Comparison of ENCODE assay signal across 14 cellular contexts in genomic region chr4:87119965-87120364, GRCh38.
A peak's percentile ranks its signal among the peaks of the same experiment; 100 is the strongest.
DNase-seq lines count a peak whose midpoint lies in the region; ATAC-seq and TF ChIP-seq lines count a peak whose summit lies in the region.
"Had no signal": no experiment of that assay in that cellular context is flagged by ENCODE, and none has a peak within 500 bp of the region (broad histone marks: within the 10 kb centered on the region; RNA-seq: fewer than 3 reads in every experiment).

No MANE protein-coding gene starts in this region.

- H3K27ac ChIP-seq in AG04450 (ENCODE audit: low read depth, low read length) (peak overlapping the region; percentile 85), breast epithelium (peak overlapping the region; percentile 76 to 82), muscle layer of duodenum (ENCODE audit: low read length) (peak overlapping the region; percentile 81)
- H3K27ac ChIP-seq: foreskin keratinocyte, lower lobe of right lung had no signal

- intact Hi-C loops in breast epithelium (cut with DNase I; ENCODE audit: low total_unique reads) (loop anchor here (5.0 kb wide), 1 partner anchor 1388 kb away; no protein-coding TSS in a partner anchor), head of caudate nucleus (cut with DNase I) (no loop called here)

- CTCF ChIA-PET in AG04450 (lab: Charles Lee), result interaction anchor here (1.7 to 2.2 kb wide), 3 partner anchors 31 to 198 kb away, joined by 6 to 12 read pairs (median 6); partner anchors contain the start of gene AFF1

- no peaks in the 10 kb centered on the region; the same call in 1 of the 2 replicates for H3K9me3 ChIP-seq in AG04450 (ENCODE audit: control insufficient read depth, insufficient read depth, low read length)
- no peaks in the 10 kb centered on the region for H3K9me3 ChIP-seq in breast epithelium
- H3K9me3 ChIP-seq in muscle layer of duodenum (ENCODE audit: control insufficient read depth in 1 of 2, low read length in 2 of 2), result no peaks in the 10 kb centered on the region
- H3K9me3 ChIP-seq: lower lobe of right lung had no signal

- H3K4me1 ChIP-seq in breast epithelium, result peaks cover 0 to 7% of the 10 kb centered on the region in 2 donors
- peaks cover 0 to 52% of the 10 kb centered on the region in 2 donors for H3K4me1 ChIP-seq in muscle layer of duodenum (ENCODE audit: control insufficient read depth in 1 of 2, insufficient read depth in 2 of 2, low read length in 2 of 2)

- no peak for ATAC-seq in HG02840 (IDR thresholded peaks at IDR 0.05; ENCODE audit: low FRiP score, unreplicated experiment)
- ATAC-seq in HG02973 (IDR thresholded peaks at IDR 0.05; ENCODE audit: unreplicated experiment), result no peak
- ATAC-seq: Panc1 had no signal

- TF ChIP-seq POLR2A in breast epithelium (IDR thresholded peaks at IDR 0.05), result no peak

- POLR2A ChIA-PET in AG04450 (lab: Yijun Ruan, JAX), result interaction anchor here (1.0 to 1.7 kb wide), 2 partner anchors 185 to 192 kb away, joined by 3 to 6 read pairs; partner anchors contain the start of gene AFF1

- H3K27me3 ChIP-seq in AG04450 (ENCODE audit: control insufficient read depth, insufficient read depth, low read length), result no peaks in the 10 kb centered on the region
- no peaks in the 10 kb centered on the region for H3K27me3 ChIP-seq in breast epithelium
- no peaks in the 10 kb centered on the region for H3K27me3 ChIP-seq in muscle layer of duodenum (ENCODE audit: low read depth, low read length)
- H3K27me3 ChIP-seq: foreskin keratinocyte had no signal

- TF ChIP-seq CTCF in AG04450 (IDR thresholded peaks at IDR 0.05; ENCODE audit: low read depth, low read length) (no peak), GM20000 (IDR thresholded peaks at IDR 0.05; ENCODE audit: extremely low read depth, missing control alignments) (no peak), breast epithelium (IDR thresholded peaks at IDR 0.05) (no peak)

- DNase-seq in AG04450 (ENCODE audit: low read depth, low spot score), result no peak
- DNase-seq in GM20000 (ENCODE audit: low spot score), result peak; percentile 8
- no peak for DNase-seq in breast epithelium (ENCODE audit: low spot score in 2 of 2)
- DNase-seq in COLO829 (ENCODE audit: low spot score), result no peak
- DNase-seq in head of caudate nucleus, result no peak
- DNase-seq: activated T-cell treated with anti-CD3 and anti-CD28 coated beads for 4 hours, cerebellar nuclear complex, GF-D8, lower lobe of right lung had no signal

- peaks cover 10% of the 10 kb centered on the region for H3K36me3 ChIP-seq in breast epithelium
- H3K36me3 ChIP-seq in muscle layer of duodenum (ENCODE audit: control insufficient read depth in 1 of 2, insufficient read depth in 2 of 2, low read length in 2 of 2), result peaks cover 25 to 31% of the 10 kb centered on the region in 2 donors

- H3K4me3 ChIP-seq in AG04450 (ENCODE audit: low read depth, low read length) (no peak overlapping the region), breast epithelium (peak overlapping the region in 2 of 3 donors; percentile 34 to 49), muscle layer of duodenum (ENCODE audit: low read depth in 1 of 2, low read length in 2 of 2) (peak overlapping the region; percentile 19 to 44)
- H3K4me3 ChIP-seq: lower lobe of right lung had no signal
